In genomic region chr2:5057895-5058294, GRCh38 we compare ENCODE assay signal across 17 cellular contexts.
DNase-seq lines count a peak whose midpoint lies in the region; ATAC-seq and TF ChIP-seq lines count a peak whose summit lies in the region.
"Had no signal": no experiment of that assay in that cellular context is flagged by ENCODE, and none has a peak within 500 bp of the region (broad histone marks: within the 10 kb centered on the region; RNA-seq: fewer than 3 reads in every experiment).

No MANE protein-coding gene starts in this region.

- H3K4me3 Mint-ChIP-seq in activated T-cell treated with anti-CD3 and anti-CD28 coated beads, Interleukin-2, amount 50 U/mL, for 4 hours = no peak overlapping the region
- H3K4me3 Mint-ChIP-seq: activated naive CD8-positive, alpha-beta T cell treated with anti-CD3 and anti-CD28 coated beads, Interleukin-2, amount 10 ng/mL, durations not matched to agents 7 days and 5 days; IgD-negative memory B cell; WTC11 had no signal

- peaks cover 8% of the 10 kb centered on the region for H3K9me3 Mint-ChIP-seq in activated T-cell treated with anti-CD3 and anti-CD28 coated beads, Interleukin-2, amount 50 U/mL, for 4 hours

- no peaks in the 10 kb centered on the region for H3K36me3 Mint-ChIP-seq in activated T-cell treated with anti-CD3 and anti-CD28 coated beads, Interleukin-2, amount 50 U/mL, for 4 hours (ENCODE audit: insufficient read depth)
- H3K36me3 Mint-ChIP-seq: activated naive CD8-positive, alpha-beta T cell treated with anti-CD3 and anti-CD28 coated beads, Interleukin-2, amount 10 ng/mL, durations not matched to agents 7 days and 5 days; IgD-negative memory B cell had no signal

- no peaks in the 10 kb centered on the region for H3K27me3 Mint-ChIP-seq in activated T-cell treated with anti-CD3 and anti-CD28 coated beads, Interleukin-2, amount 50 U/mL, for 4 hours (ENCODE audit: low read depth)
- H3K27me3 Mint-ChIP-seq: activated naive CD8-positive, alpha-beta T cell treated with anti-CD3 and anti-CD28 coated beads, Interleukin-2, amount 10 ng/mL, durations not matched to agents 7 days and 5 days; IgD-negative memory B cell had no signal

- no peak for ATAC-seq in activated T-cell treated with anti-CD3 and anti-CD28 coated beads, Interleukin-2, amount 50 U/mL, for 4 hours
- ATAC-seq in GM18505 (IDR thresholded peaks at IDR 0.05; ENCODE audit: unreplicated experiment) = no peak
- ATAC-seq: gastroesophageal sphincter, GM12878, left ventricle myocardium superior, WTC11 had no signal

- H3K4me1 Mint-ChIP-seq in activated T-cell treated with anti-CD3 and anti-CD28 coated beads, Interleukin-2, amount 50 U/mL, for 4 hours (ENCODE audit: low read depth) = no peaks in the 10 kb centered on the region
- H3K4me1 Mint-ChIP-seq: activated naive CD8-positive, alpha-beta T cell treated with anti-CD3 and anti-CD28 coated beads, Interleukin-2, amount 10 ng/mL, durations not matched to agents 7 days and 5 days; IgD-negative memory B cell; WTC11 had no signal

- TF ChIP-seq POLR2A in GM18505 (IDR thresholded peaks at IDR 0.05; ENCODE audit: borderline replicate concordance, extremely low read depth, insufficient read depth, insufficient read length) = no peak

- peak; percentile 84 for DNase-seq in NCI-H1092 treated with DMSO at 0.1 percent for 48 hours (lab: John Stamatoyannopoulos, UW)
- peak; percentile 99 for DNase-seq in NCI-H2081 treated with DMSO at 0.1 percent for 48 hours (lab: John Stamatoyannopoulos, UW)
- peak; percentile 97 for DNase-seq in NCI-H748 treated with DMSO at 0.1 percent for 48 hours (lab: John Stamatoyannopoulos, UW)
- DNase-seq in retina = peak; percentile 75
- no peak for DNase-seq in activated T-cell treated with anti-CD3 and anti-CD28 coated beads, Interleukin-2, amount 50 U/mL, for 4 hours
- DNase-seq in SIG-M5 treated with dmso at 0.1 percent for 504 hours (lab: John Stamatoyannopoulos, UW; ENCODE audit: unreplicated experiment) = no peak
- DNase-seq: activated naive CD8-positive, alpha-beta T cell treated with anti-CD3 and anti-CD28 coated beads, Interleukin-2, amount 10 ng/mL, durations not matched to agents 7 days and 5 days; erythroblast; GDM1; left ventricle myocardium superior; stimulated activated CD4-positive, alpha-beta T cell treated with anti-CD3 and anti-CD28 coated beads, Interleukin-4, amount 100 ng/mL, for 24 hours; substantia nigra had no signal

Comparison
In these comparisons a context has a peak if more than half of its experiments do, and no peak if none do; other contexts are left out.
1. DNase-seq: peak in NCI-H1092 treated with DMSO at 0.1 percent for 48 hours (single experiment), NCI-H2081 treated with DMSO at 0.1 percent for 48 hours (single experiment), NCI-H748 treated with DMSO at 0.1 percent for 48 hours (single experiment) and retina (single experiment); none in activated T-cell treated with anti-CD3 and anti-CD28 coated beads, Interleukin-2, amount 50 U/mL, for 4 hours (single experiment) and SIG-M5 treated with dmso at 0.1 percent for 504 hours (single experiment).